ENCODE assay signal across 11 cellular contexts in genomic region chr3:170469151-170470062, GRCh38. TPM values are rescaled to one million over a fixed set of nuclear protein-coding genes. Genes with fewer than 3 reads are reported as not detected.
DNase-seq lines count a peak whose midpoint lies in the region; ATAC-seq and TF ChIP-seq lines count a peak whose summit lies in the region.
"Had no signal": no experiment of that assay in that cellular context is flagged by ENCODE, and none has a peak within 500 bp of the region (broad histone marks: within the 10 kb centered on the region; RNA-seq: fewer than 3 reads in every experiment).

No MANE protein-coding gene starts in this region.

- H3K9me3 ChIP-seq in BE2C, result no peaks in the 10 kb centered on the region; the same call in 1 of the 2 replicates
- H3K9me3 ChIP-seq in MG63, result no peaks in the 10 kb centered on the region
- H3K9me3 ChIP-seq in mucosa of descending colon, result no peaks in the 10 kb centered on the region

- peaks cover 27% of the 10 kb centered on the region for H3K4me1 ChIP-seq in BE2C
- no peaks in the 10 kb centered on the region for H3K4me1 ChIP-seq in mucosa of descending colon (ENCODE audit: low read depth)

- H3K36me3 ChIP-seq in BE2C (peaks cover 11% of the 10 kb centered on the region), MG63 (no peaks in the 10 kb centered on the region), mucosa of descending colon (ENCODE audit: low read depth) (no peaks in the 10 kb centered on the region)

- H3K27me3 ChIP-seq in BE2C, result no peaks in the 10 kb centered on the region
- H3K27me3 ChIP-seq in MG63, result no peaks in the 10 kb centered on the region

- DNase-seq in BE2C, result peak; percentile 59
- DNase-seq in MG63, result peak; percentile 18
- DNase-seq in T1000 (lab: John Stamatoyannopoulos, UW), result peak; percentile 36
- DNase-seq in mucosa of descending colon, result no peak
- no peak for DNase-seq in amniotic stem cell (lab: John Stamatoyannopoulos, UW)
- no peak for DNase-seq in ACHN
- DNase-seq: activated CD4-positive, alpha-beta T cell treated with anti-CD3 and anti-CD28 coated beads for 1 hour; GF-D8; NK-92 treated with Interleukin-12 subunit alpha and Interleukin-12 subunit beta, amount 100 ng/mL, for 24 hours had no signal

- intact Hi-C loops in mucosa of descending colon (cut with DNase I, micrococcal nuclease), result no loop called here

- H3K4me3 ChIP-seq in BE2C (ENCODE audit: low read depth, low read length) (no peak overlapping the region), MG63 (no peak overlapping the region), mucosa of descending colon (no peak overlapping the region)

- TF ChIP-seq CTCF in BE2C (IDR thresholded peaks at IDR 0.05; ENCODE audit: low read depth, low read length) (no peak), mucosa of descending colon (IDR thresholded peaks at IDR 0.05) (no peak)

- ATAC-seq in mucosa of descending colon, result peak; percentile 15
- no peak for ATAC-seq in GM18873 (IDR thresholded peaks at IDR 0.05; ENCODE audit: low FRiP score, unreplicated experiment)
- ATAC-seq in HG03280 (IDR thresholded peaks at IDR 0.05; ENCODE audit: unreplicated experiment), result no peak

- in situ Hi-C loops in ACHN (cut with HindIII; ENCODE audit: low pct_ligation_motif_present, low pct_unique_long_range_greater_than_20kb, low sequenced_read_pairs), result no loop called here

RNA-seq across cellular contexts. Expression of gene CLDN11, which starts 50.7 kb away (rescaled TPM):
- not detected for polyA plus RNA-seq in BE2C (2012; ENCODE audit: insufficient read depth, insufficient read length, low read depth)
- total RNA-seq in MG63 (2014; rRNA removed; shearing (Covaris generic); ENCODE audit: low replicate concordance), result 18.6 and 28.7 TPM in 2 replicates
- 10 to 100 TPM in 1 of 3 donors, 1 to 10 TPM in 2; 2.8 to 15.9 (median 5.9) TPM for total RNA-seq in mucosa of descending colon

Comparison
In these comparisons a context has a peak if more than half of its experiments do, and no peak if none do; other contexts are left out.
1. DNase-seq: peak in BE2C (single experiment), MG63 (single experiment) and T1000 (single experiment); none in mucosa of descending colon (0 of 3), amniotic stem cell (single experiment) and ACHN (single experiment).